In the genomic region with DNA sequence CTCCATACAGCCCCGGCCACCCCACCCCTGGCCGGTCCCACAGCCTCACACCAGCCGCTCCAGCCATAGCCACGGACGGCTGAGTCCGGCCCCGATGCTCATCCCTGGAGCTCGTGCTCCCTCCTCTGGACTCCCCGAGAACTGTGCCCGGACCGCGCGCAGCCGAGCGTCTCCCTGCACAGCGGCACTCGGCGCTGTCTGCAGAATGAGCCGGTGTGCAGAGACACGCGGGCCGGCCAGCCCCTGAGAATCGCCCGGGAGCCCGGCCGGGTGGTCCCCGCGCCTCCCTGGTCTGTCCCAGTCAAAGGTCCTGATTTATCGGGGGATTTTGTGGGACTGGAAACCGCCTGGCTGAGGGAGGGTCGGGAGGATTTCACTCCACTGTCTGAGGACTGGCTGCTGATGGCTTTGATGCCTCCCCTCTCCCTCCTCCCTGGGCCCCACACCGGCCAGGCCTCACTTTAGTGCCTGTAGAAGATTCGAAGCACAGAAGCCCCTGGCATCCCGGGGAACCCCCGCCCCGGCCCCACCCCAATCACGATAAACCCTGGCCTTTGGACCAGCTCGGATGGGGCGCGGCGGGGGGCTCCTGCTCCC, we compare ENCODE assay signal across 8 cellular contexts.
DNase-seq lines count a peak whose midpoint lies in the region; ATAC-seq and TF ChIP-seq lines count a peak whose summit lies in the region.

No MANE protein-coding gene starts in this region.

- no peak for TF ChIP-seq EP300 in suprapubic skin (IDR thresholded peaks at IDR 0.05)

- TF ChIP-seq CTCF in OCI-LY3 (IDR thresholded peaks at IDR 0.05; ENCODE audit: low read depth, low read length) (peak; percentile 48), fibroblast of the aortic adventitia (IDR thresholded peaks at IDR 0.05; ENCODE audit: insufficient read depth, low read length) (peak; percentile 28), omental fat pad (IDR thresholded peaks at IDR 0.05) (no peak), suprapubic skin (IDR thresholded peaks at IDR 0.05) (peak; percentile 4 to 58)

- no peak for TF ChIP-seq POLR2A in suprapubic skin (IDR thresholded peaks at IDR 0.05)

- no peaks in the 10 kb centered on the region for H4K20me1 ChIP-seq in OCI-LY3 (ENCODE audit: insufficient read depth, low read length)

- H3K27ac ChIP-seq in OCI-LY3 (ENCODE audit: low read length) (no peak overlapping the region), suprapubic skin (no peak overlapping the region)

- H3K4me1 ChIP-seq in OCI-LY3 (ENCODE audit: low read length) (no peaks in the 10 kb centered on the region), suprapubic skin (peaks cover 3% of the 10 kb centered on the region)

- peak; percentile 51 for ATAC-seq in HG02678 (IDR thresholded peaks at IDR 0.05; ENCODE audit: unreplicated experiment)
- peak; percentile 65 for ATAC-seq in omental fat pad (ENCODE audit: low FRiP score)
- ATAC-seq in GM21723 (IDR thresholded peaks at IDR 0.05; ENCODE audit: unreplicated experiment) = no peak

- H3K36me3 ChIP-seq in OCI-LY3 (replicated peaks; ENCODE audit: low read depth, low read length) (no peaks in the 10 kb centered on the region), suprapubic skin (no peaks in the 10 kb centered on the region)

- no peaks in the 10 kb centered on the region for H3K79me2 ChIP-seq in OCI-LY3 (ENCODE audit: low read length)

- no peaks in the 10 kb centered on the region for H3K9me3 ChIP-seq in OCI-LY3 (ENCODE audit: insufficient read depth, low read length)
- no peaks in the 10 kb centered on the region for H3K9me3 ChIP-seq in suprapubic skin

- H2AFZ ChIP-seq in OCI-LY3 (ENCODE audit: low read depth, low read length) = no peak overlapping the region

- WGBS in suprapubic skin = 4% methylated on average over 31 of the region's 41 CpGs

- H3K4me2 ChIP-seq in OCI-LY3 (ENCODE audit: low read length) = peak overlapping the region; percentile 49

- 0 out of 2 replicates have a peak, but pooled peaks cover 4% of the 10 kb centered on the region for H3K27me3 ChIP-seq in OCI-LY3 (ENCODE audit: low read depth, low read length)
- peaks cover 72% of the 10 kb centered on the region for H3K27me3 ChIP-seq in suprapubic skin

- no peak overlapping the region for H3K9ac ChIP-seq in OCI-LY3 (ENCODE audit: low read length)

- H3K4me3 ChIP-seq in OCI-LY3 (ENCODE audit: low read length) (peak overlapping the region; percentile 67), fibroblast of the aortic adventitia (ENCODE audit: low read depth, low read length) (no peak overlapping the region), suprapubic skin (peak overlapping the region; percentile 38)

- DNase-seq in COLO829 (ENCODE audit: low spot score) (peak; percentile 74), fibroblast of the aortic adventitia (ENCODE audit: low read depth) (no peak), omental fat pad (ENCODE audit: low spot score) (no peak), suprapubic skin (ENCODE audit: low spot score in 2 of 2) (no peak)
- peak; percentile 86 for DNase-seq in activated T-cell treated with anti-CD3 and anti-CD28 coated beads, Interleukin-2, amount 50 U/mL, for 48 hours

Comparison
In these comparisons a context has a peak if more than half of its experiments do, and no peak if none do; other contexts are left out.
1. DNase-seq: peak in COLO829 (single experiment) and activated T-cell treated with anti-CD3 and anti-CD28 coated beads, Interleukin-2, amount 50 U/mL, for 48 hours (2 of 2); none in fibroblast of the aortic adventitia (single experiment), omental fat pad (single experiment) and suprapubic skin (0 of 2).
2. CTCF ChIP-seq: peak in OCI-LY3 (single experiment), fibroblast of the aortic adventitia (single experiment) and suprapubic skin (2 of 2); none in omental fat pad (0 of 3).